ENCODE assay signal across 14 cellular contexts in the genomic region with DNA sequence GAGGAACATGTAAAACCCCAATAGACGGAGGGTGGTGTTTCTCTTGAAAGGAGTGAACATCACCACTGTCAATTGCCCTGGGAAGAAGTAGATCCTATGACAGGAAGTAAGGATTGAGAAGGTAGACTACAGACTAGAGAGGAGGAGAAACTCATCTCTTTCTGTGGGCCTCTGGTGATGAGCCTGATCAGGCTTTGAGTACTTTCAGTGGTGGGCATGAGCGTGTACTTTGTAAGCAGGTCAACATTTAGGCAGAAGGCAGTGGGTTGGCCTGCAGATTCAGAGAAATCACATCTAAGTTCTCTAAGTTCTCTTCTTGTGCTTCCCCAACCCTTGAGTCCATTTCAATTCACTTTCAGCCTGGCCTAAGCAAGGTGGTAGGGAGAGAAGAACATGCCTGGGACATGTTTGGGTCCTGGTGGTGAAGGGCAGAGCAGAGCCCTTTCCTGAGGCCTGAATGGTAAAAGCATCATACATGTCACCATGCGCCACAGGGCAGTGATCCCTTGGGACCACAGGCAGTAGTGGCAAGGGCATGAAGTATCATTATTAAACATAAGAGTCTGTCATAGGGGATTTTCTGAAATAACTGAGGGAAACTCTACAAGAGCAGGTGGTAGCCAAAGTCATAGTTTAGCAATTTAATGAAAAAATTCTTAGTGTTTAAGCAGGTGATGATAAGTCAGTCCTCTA. TPM values are rescaled to one million over a fixed set of nuclear protein-coding genes. Genes with fewer than 3 reads are reported as not detected.
A peak's percentile ranks its signal among the peaks of the same experiment; 100 is the strongest.
DNase-seq lines count a peak whose midpoint lies in the region; ATAC-seq and TF ChIP-seq lines count a peak whose summit lies in the region.
"Had no signal": no experiment of that assay in that cellular context is flagged by ENCODE, and none has a peak within 500 bp of the region (broad histone marks: within the 10 kb centered on the region; RNA-seq: fewer than 3 reads in every experiment).

No MANE protein-coding gene starts in this region.

- H3K4me1 ChIP-seq in mammary epithelial cell (ENCODE audit: insufficient read depth, low read length) (no peaks in the 10 kb centered on the region), breast epithelium (no peaks in the 10 kb centered on the region)

- no TSS peak for BruUV-seq in mammary epithelial cell (replicated peaks; lab: Mats Ljungman, UMichigan)

- intact Hi-C loops in mammary epithelial cell (cut with micrococcal nuclease) (no loop called here), breast epithelium (cut with DNase I; ENCODE audit: low total_unique reads) (no loop called here)

- H3K9ac ChIP-seq in mammary epithelial cell (ENCODE audit: insufficient read depth, low read length), result no peak overlapping the region

- TF ChIP-seq CTCF in mammary epithelial cell (conservative IDR thresholded peaks at IDR 0.05 in 1 of 2, IDR thresholded peaks at IDR 0.05 in 1 of 2; ENCODE audit: extremely low read depth in 1 of 2, insufficient read depth in 1 of 2, low read depth in 1 of 2, low read length in 2 of 2), result no peak
- TF ChIP-seq CTCF in breast epithelium (IDR thresholded peaks at IDR 0.05), result no peak

- H3K27ac ChIP-seq in mammary epithelial cell (ENCODE audit: insufficient read depth, low read depth, low read length), result no peak overlapping the region
- no peak overlapping the region for H3K27ac ChIP-seq in breast epithelium
- H3K27ac ChIP-seq: RWPE1 had no signal

- dilution Hi-C loops in mammary epithelial cell (cut with HindIII; ENCODE audit: low sequenced_read_pairs), result no loop called here

- peak overlapping the region; percentile 54 for H3K4me3 Mint-ChIP-seq in stimulated activated memory B cell treated with anti-CD40 and anti-IgM and Interleukin-4, amounts not matched to agents 10 μg/mL and 1 μg/mL and 100 μg/mL, for 72 hours
- H3K4me3 Mint-ChIP-seq: activated T-cell treated with anti-CD3 and anti-CD28 coated beads, Interleukin-2, amount 50 U/mL, for 24 hours; brain had no signal

- 93% methylated on average over 3 of the region's 3 CpGs for WGBS in mammary epithelial cell (ENCODE audit: low coverage, missing lambda C conversion rate)

- H3K4me3 ChIP-seq in mammary epithelial cell (replicated peaks in 1 of 3; ENCODE audit: insufficient read depth in 1 of 3, low read depth in 2 of 3, low read length in 3 of 3) (no peak overlapping the region), breast epithelium (no peak overlapping the region)

- H3K9me3 Mint-ChIP-seq in stimulated activated memory B cell treated with anti-CD40 and anti-IgM and Interleukin-4, amounts not matched to agents 10 μg/mL and 1 μg/mL and 100 μg/mL, for 72 hours, result peaks cover 8% of the 10 kb centered on the region
- H3K9me3 Mint-ChIP-seq: activated T-cell treated with anti-CD3 and anti-CD28 coated beads, Interleukin-2, amount 50 U/mL, for 24 hours had no signal

- in situ Hi-C loops in mammary epithelial cell (cut with MboI; ENCODE audit: low sequenced_read_pairs in 2 of 2), result no loop called here

- H3K4me2 ChIP-seq in mammary epithelial cell (ENCODE audit: insufficient read depth, low read depth, low read length), result no peak overlapping the region

- peak; percentile 56 for ATAC-seq in GM21528 (IDR thresholded peaks at IDR 0.05; ENCODE audit: low FRiP score, unreplicated experiment)
- ATAC-seq in HG03354 (IDR thresholded peaks at IDR 0.05; ENCODE audit: poor library complexity, severe bottlenecking, unreplicated experiment), result peak; percentile 80
- peak; percentile 91 for ATAC-seq in stimulated activated memory B cell treated with anti-CD40 and anti-IgM and Interleukin-4, amounts not matched to agents 10 μg/mL and 1 μg/mL and 100 μg/mL, for 72 hours

- TF ChIP-seq POLR2A in breast epithelium (IDR thresholded peaks at IDR 0.05), result no peak

- peak overlapping the region; percentile 99 for H3K27ac Mint-ChIP-seq in stimulated activated memory B cell treated with anti-CD40 and anti-IgM and Interleukin-4, amounts not matched to agents 10 μg/mL and 1 μg/mL and 100 μg/mL, for 72 hours
- H3K27ac Mint-ChIP-seq: activated T-cell treated with anti-CD3 and anti-CD28 coated beads, Interleukin-2, amount 50 U/mL, for 24 hours; brain had no signal

- H3K36me3 ChIP-seq in mammary epithelial cell (ENCODE audit: insufficient read depth, low read length) (no peaks in the 10 kb centered on the region), breast epithelium (no peaks in the 10 kb centered on the region)

- CTCF ChIA-PET in mammary epithelial cell (lab: Charles Lee; ENCODE audit: low non-redundant PET), result no interaction called here

- no peaks in the 10 kb centered on the region for H4K20me1 ChIP-seq in mammary epithelial cell (ENCODE audit: insufficient read depth, low read length)

- peaks cover 22% of the 10 kb centered on the region for H3K36me3 Mint-ChIP-seq in stimulated activated memory B cell treated with anti-CD40 and anti-IgM and Interleukin-4, amounts not matched to agents 10 μg/mL and 1 μg/mL and 100 μg/mL, for 72 hours
- H3K36me3 Mint-ChIP-seq: brain had no signal

- no peak for DNase-seq in mammary epithelial cell
- no peak for DNase-seq in breast epithelium (ENCODE audit: low spot score in 2 of 2)
- DNase-seq in HPDE6-E6E7 (ENCODE audit: extremely low spot score), result no peak
- no peak for DNase-seq in NCI-H146 (lab: John Stamatoyannopoulos, UW)
- no peak for DNase-seq in SHP77 (lab: John Stamatoyannopoulos, UW)
- DNase-seq: activated T-cell treated with anti-CD3 and anti-CD28 coated beads, Interleukin-2, amount 50 U/mL, for 24 hours; NCI-H226; stimulated activated CD4-positive, alpha-beta T cell treated with anti-CD3 and anti-CD28 coated beads, Interleukin-4, amount 100 ng/mL, for 1 hour had no signal

- H2AFZ ChIP-seq in mammary epithelial cell (ENCODE audit: low read depth, low read length), result peak overlapping the region; percentile 74

- H3K79me2 ChIP-seq in mammary epithelial cell (ENCODE audit: insufficient read depth, low read length), result no peaks in the 10 kb centered on the region

- H3K27me3 ChIP-seq in mammary epithelial cell (ENCODE audit: insufficient read depth, low read length), result no peaks in the 10 kb centered on the region
- H3K27me3 ChIP-seq in breast epithelium, result no peaks in the 10 kb centered on the region

- H3K9me3 ChIP-seq in mammary epithelial cell (replicated peaks; ENCODE audit: insufficient read depth, low read length) (no peaks in the 10 kb centered on the region), breast epithelium (no peaks in the 10 kb centered on the region)

- no peaks in the 10 kb centered on the region for H3K27me3 Mint-ChIP-seq in stimulated activated memory B cell treated with anti-CD40 and anti-IgM and Interleukin-4, amounts not matched to agents 10 μg/mL and 1 μg/mL and 100 μg/mL, for 72 hours
- H3K27me3 Mint-ChIP-seq: brain had no signal

- H3K4me1 Mint-ChIP-seq in stimulated activated memory B cell treated with anti-CD40 and anti-IgM and Interleukin-4, amounts not matched to agents 10 μg/mL and 1 μg/mL and 100 μg/mL, for 72 hours, result peaks cover 46% of the 10 kb centered on the region
- H3K4me1 Mint-ChIP-seq: brain had no signal

RNA-seq across cellular contexts. Expression of a gene that starts 56.4 kb away (rescaled TPM):
- total RNA-seq in mammary epithelial cell, result 10 to 100 TPM in 1 of 2 donors, not detected in 1; 60.7 TPM
- 0.16 TPM for polyA plus RNA-seq in mammary epithelial cell
- polyA minus RNA-seq in mammary epithelial cell, result not detected
- under 1 TPM in 2 of 3 donors, not detected in 1; 0.32 to 0.66 TPM for total RNA-seq in breast epithelium
- total RNA-seq: subcutaneous adipose tissue had no signal
